ENCODE assay signal across 12 cellular contexts in genomic region chr18:12099160-12099559, GRCh38. TPM values are rescaled to one million over a fixed set of nuclear protein-coding genes. Genes with fewer than 3 reads are reported as not detected.
"Had no signal": no experiment of that assay in that cellular context is flagged by ENCODE, and none has a peak within 500 bp of the region (broad histone marks: within the 10 kb centered on the region; RNA-seq: fewer than 3 reads in every experiment).

No MANE protein-coding gene starts in this region.

- FAIRE-seq: HTR-8/SVneo, K562 had no signal

- DNase-seq: GM23248, GOT3, H7, HFFc6, IMR-90, KG1 had no signal

- H2AFZ ChIP-seq: GM23248 had no signal

- H3K9ac ChIP-seq: GM23248 had no signal

- H3K4me3 ChIP-seq: GM23248, HAP-1, K562 had no signal

- H3K4me1 ChIP-seq: HAP-1 had no signal

- H3K27ac ChIP-seq: GM23248 had no signal

- H3K9me3 ChIP-seq: HAP-1 had no signal

- ATAC-seq: HCT116, K562 had no signal

- H3K36me3 ChIP-seq: HAP-1 had no signal

RNA-seq across cellular contexts. Expression of gene ANKRD62, which starts 5.5 kb away (rescaled TPM):
- total RNA-seq: GM23248, H4, H7, HFFc6, HT-29, IMR-90 had no signal
- polyA plus RNA-seq: GM23248, IMR-90 had no signal
